Comparison of ENCODE assay signal across 1 cellular context in genomic region chr12:122873540-122873939, GRCh38.
TF ChIP-seq lines count a peak whose summit lies in the region.

No MANE protein-coding gene starts in this region.

TF ChIP-seq in H1, 55 proteins besides CTCF, POLR2A, EP300 and RAD21 (continued from another document):
- TF ChIP-seq SP4 (IDR thresholded peaks at IDR 0.05; ENCODE audit: low read length) (no peak), GTF2F1 (IDR thresholded peaks at IDR 0.05; ENCODE audit: borderline replicate concordance, low read depth, low read length) (no peak), NANOG (IDR thresholded peaks at IDR 0.05; ENCODE audit: insufficient read depth, low read depth, low read length, poor library complexity, severe bottlenecking) (no peak), KDM4A (IDR thresholded peaks at IDR 0.05; ENCODE audit: low read depth, low read length, severe bottlenecking) (no peak), BRCA1 (IDR thresholded peaks at IDR 0.05; ENCODE audit: low read depth, low read length) (no peak), RBBP5 (IDR thresholded peaks at IDR 0.05; ENCODE audit: borderline replicate concordance, low read depth, low read length) (no peak), JUN (IDR thresholded peaks at IDR 0.05; ENCODE audit: low read depth, low read length) (no peak), TAF7 (optimal IDR thresholded peaks at IDR 0.05; ENCODE audit: borderline replicate concordance, low read depth, low read length) (no peak), CHD1 (IDR thresholded peaks at IDR 0.05; ENCODE audit: low read depth, low read length) (no peak), ASH2L (IDR thresholded peaks at IDR 0.05; ENCODE audit: low read length) (no peak), TEAD4 (IDR thresholded peaks at IDR 0.05; ENCODE audit: low read depth, low read length) (no peak), RFX5 (IDR thresholded peaks at IDR 0.05; ENCODE audit: borderline replicate concordance, low read depth, low read length) (no peak), KDM5A (IDR thresholded peaks at IDR 0.05; ENCODE audit: low read length) (no peak), CREB1 (IDR thresholded peaks at IDR 0.05) (no peak), SIX5 (IDR thresholded peaks at IDR 0.05; ENCODE audit: low read depth, low read length) (no peak), TAF1 (IDR thresholded peaks at IDR 0.05; ENCODE audit: low read depth, low read length) (no peak)
